ENCODE assay signal across 12 cellular contexts in genomic region chr3:126031981-126032471, GRCh38.
"Had no signal": no experiment of that assay in that cellular context is flagged by ENCODE, and none has a peak within 500 bp of the region (broad histone marks: within the 10 kb centered on the region; RNA-seq: fewer than 3 reads in every experiment).

No MANE protein-coding gene starts in this region.

- H3K27ac ChIP-seq: left lung, upper lobe of left lung had no signal

- H3K4me2 ChIP-seq: smooth muscle cell had no signal

- H3K4me3 ChIP-seq: left lung, smooth muscle cell, upper lobe of left lung had no signal

- DNase-seq: activated B cell treated with CpG ODN at 0.5 μM for 24 hours; activated CD4-positive, alpha-beta T cell treated with anti-CD3 and anti-CD28 coated beads, Interleukin-2, amount 10 ng/mL, durations not matched to agents 24 days and 14 days; activated gamma-delta T cell treated with Interleukin-2 at 50 U/mL for 16 hours; activated naive CD8-positive, alpha-beta T cell treated with anti-CD3 and anti-CD28 coated beads, Interleukin-2, amount 10 ng/mL, durations not matched to agents 7 days and 5 days; activated T-cell treated with anti-CD3 and anti-CD28 coated beads, Interleukin-2, amount 50 U/mL, for 72 hours; anterior cingulate cortex; foreskin melanocyte; left lung; substantia nigra; T-helper 17 cell had no signal

- H3K27me3 ChIP-seq: left lung, upper lobe of left lung had no signal

- H3K4me1 ChIP-seq: left lung, upper lobe of left lung had no signal
